In the genomic region with DNA sequence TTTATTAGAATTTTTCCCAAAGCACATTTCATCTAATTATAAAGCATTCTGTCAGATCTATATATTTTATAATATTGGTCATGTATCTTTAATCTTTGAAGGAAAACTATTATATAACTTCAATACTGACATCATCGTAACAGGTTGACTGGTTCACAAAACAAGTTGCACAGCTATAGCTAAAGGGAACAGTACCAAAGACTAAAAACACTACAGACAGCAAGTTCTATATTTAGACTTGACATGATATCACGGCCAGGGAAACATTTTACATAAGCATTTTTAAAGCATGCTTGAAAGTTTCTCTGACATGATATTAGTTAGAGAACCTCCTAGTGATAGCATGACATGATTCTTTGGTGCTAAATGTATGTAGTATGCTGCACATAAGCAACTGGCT, we compare ENCODE assay signal across 17 cellular contexts.
DNase-seq lines count a peak whose midpoint lies in the region; ATAC-seq, FAIRE-seq and TF ChIP-seq lines count a peak whose summit lies in the region.
"Had no signal": no experiment of that assay in that cellular context is flagged by ENCODE, and none has a peak within 500 bp of the region (broad histone marks: within the 10 kb centered on the region; RNA-seq: fewer than 3 reads in every experiment).

No MANE protein-coding gene starts in this region.

- no peak overlapping the region for H3K4me3 ChIP-seq in pancreas
- H3K4me3 ChIP-seq: Peyer's patch had no signal

- no peak for FAIRE-seq in pancreas (lab: Jason Lieb, UNC)
- FAIRE-seq: GM19239 had no signal

- H3K27me3 ChIP-seq in pancreas = no peaks in the 10 kb centered on the region
- H3K27me3 ChIP-seq: Peyer's patch had no signal

- peak; percentile 6 for DNase-seq in cerebellum (ENCODE audit: low spot score)
- DNase-seq in left cardiac atrium = no peak
- no peak for DNase-seq in pancreas
- no peak for DNase-seq in sciatic nerve (ENCODE audit: low spot score)
- DNase-seq in activated CD8-positive, alpha-beta memory T cell treated with anti-CD3 and anti-CD28 coated beads, Interleukin-2, amount 10 ng/mL, durations not matched to agents 7 days and 5 days = no peak
- DNase-seq: CD8-positive, alpha-beta memory T cell; DMS79; GOT3; NCI-H1105; NCI-H510A; NCI-H748 treated with DMSO at 0.1 percent for 48 hours; NK-92 treated with Interleukin-12 subunit alpha and Interleukin-12 subunit beta, amount 100 ng/mL, for 24 hours; Peyer's patch had no signal

- no peaks in the 10 kb centered on the region for H3K36me3 ChIP-seq in pancreas
- H3K36me3 ChIP-seq: Peyer's patch had no signal

- ATAC-seq in left cardiac atrium (peak; percentile 54 to 66), pancreas (peak; percentile 31 to 43 (median 34)), sciatic nerve (no peak), GM18867 (IDR thresholded peaks at IDR 0.05; ENCODE audit: unreplicated experiment) (no peak), HG03342 (IDR thresholded peaks at IDR 0.05; ENCODE audit: unreplicated experiment) (no peak)
- no peak for ATAC-seq in activated CD8-positive, alpha-beta memory T cell treated with anti-CD3 and anti-CD28 coated beads, Interleukin-2, amount 10 ng/mL, durations not matched to agents 7 days and 5 days
- ATAC-seq: HCT116 had no signal

- no peak for TF ChIP-seq CTCF in pancreas (IDR thresholded peaks at IDR 0.05)

- no peak overlapping the region for H3K27ac ChIP-seq in pancreas
- H3K27ac ChIP-seq: Peyer's patch had no signal

- H3K27me3 Mint-ChIP-seq in activated CD8-positive, alpha-beta memory T cell treated with anti-CD3 and anti-CD28 coated beads, Interleukin-2, amount 10 ng/mL, durations not matched to agents 7 days and 5 days = peaks cover 20% of the 10 kb centered on the region

- H3K36me3 Mint-ChIP-seq in activated CD8-positive, alpha-beta memory T cell treated with anti-CD3 and anti-CD28 coated beads, Interleukin-2, amount 10 ng/mL, durations not matched to agents 7 days and 5 days = no peaks in the 10 kb centered on the region
- H3K36me3 Mint-ChIP-seq: CD8-positive, alpha-beta memory T cell had no signal

- no peak overlapping the region for H3K27ac Mint-ChIP-seq in activated CD8-positive, alpha-beta memory T cell treated with anti-CD3 and anti-CD28 coated beads, Interleukin-2, amount 10 ng/mL, durations not matched to agents 7 days and 5 days
- H3K27ac Mint-ChIP-seq: CD8-positive, alpha-beta memory T cell had no signal

- 7 to 15% methylated on average over 2 of the region's 2 CpGs for WGBS in pancreas, 2 donors

- peaks cover 2% of the 10 kb centered on the region for H3K4me1 Mint-ChIP-seq in activated CD8-positive, alpha-beta memory T cell treated with anti-CD3 and anti-CD28 coated beads, Interleukin-2, amount 10 ng/mL, durations not matched to agents 7 days and 5 days
- H3K4me1 Mint-ChIP-seq: CD8-positive, alpha-beta memory T cell had no signal

- peaks cover 5 to 17% (median 7%) of the 10 kb centered on the region in 3 donors for H3K4me1 ChIP-seq in pancreas

- no peaks in the 10 kb centered on the region for H3K9me3 ChIP-seq in pancreas
- H3K9me3 ChIP-seq: Peyer's patch had no signal

- no peak overlapping the region for H3K4me3 Mint-ChIP-seq in activated CD8-positive, alpha-beta memory T cell treated with anti-CD3 and anti-CD28 coated beads, Interleukin-2, amount 10 ng/mL, durations not matched to agents 7 days and 5 days
- H3K4me3 Mint-ChIP-seq: CD8-positive, alpha-beta memory T cell had no signal

- intact Hi-C loops in left cardiac atrium (cut with DNase I) = no loop called here
- intact Hi-C loops in pancreas (cut with DNase I) = no loop called here
- intact Hi-C loops in sciatic nerve (cut with DNase I) = no loop called here

- CTCF ChIA-PET in activated CD8-positive, alpha-beta memory T cell treated with anti-CD3 and anti-CD28 coated beads, Interleukin-2, amount 10 ng/mL, durations not matched to agents 7 days and 5 days (lab: Charles Lee) = no interaction called here

- no peaks in the 10 kb centered on the region for H3K9me3 Mint-ChIP-seq in activated CD8-positive, alpha-beta memory T cell treated with anti-CD3 and anti-CD28 coated beads, Interleukin-2, amount 10 ng/mL, durations not matched to agents 7 days and 5 days (ENCODE audit: low read depth)
- H3K9me3 Mint-ChIP-seq: CD8-positive, alpha-beta memory T cell had no signal

Comparison
In these comparisons a context has a peak if more than half of its experiments do, and no peak if none do; other contexts are left out.
1. ATAC-seq: peak in left cardiac atrium (2 of 2) and pancreas (4 of 4); none in sciatic nerve (single experiment), activated CD8-positive, alpha-beta memory T cell treated with anti-CD3 and anti-CD28 coated beads, Interleukin-2, amount 10 ng/mL, durations not matched to agents 7 days and 5 days (single experiment), GM18867 (single experiment) and HG03342 (single experiment).